8 cellular contexts compared by ENCODE assay signal in the genomic region with DNA sequence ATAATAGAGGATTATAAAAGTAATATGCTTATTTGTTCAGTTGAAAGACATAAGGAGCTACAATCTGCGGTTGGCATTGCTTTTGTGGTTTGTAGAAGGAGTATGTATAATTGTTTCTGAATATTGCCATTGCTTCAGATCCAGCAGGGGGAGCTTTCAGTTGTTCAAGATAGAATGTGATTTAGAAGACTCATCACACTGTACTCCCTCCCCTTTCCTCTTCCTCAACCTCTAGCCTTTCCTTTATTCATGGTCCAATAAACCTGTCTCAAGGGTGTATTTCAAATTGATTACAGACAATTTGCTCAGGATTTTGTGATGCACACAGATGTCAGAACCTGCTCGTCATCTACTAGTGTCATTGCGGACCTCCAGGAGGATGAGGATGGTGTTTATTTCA. TPM values are rescaled to one million over a fixed set of nuclear protein-coding genes. Genes with fewer than 3 reads are reported as not detected.
A peak's percentile ranks its signal among the peaks of the same experiment; 100 is the strongest.
DNase-seq lines count a peak whose midpoint lies in the region; ATAC-seq lines count a peak whose summit lies in the region.

No MANE protein-coding gene starts in this region.

- no peaks in the 10 kb centered on the region for H3K36me3 ChIP-seq in mesendoderm (ENCODE audit: control insufficient read depth, insufficient read depth, low read length)

- no peaks in the 10 kb centered on the region for H3K79me2 ChIP-seq in mesendoderm (ENCODE audit: control insufficient read depth, insufficient read depth, low read length)

- H3K4me2 ChIP-seq in mesendoderm (ENCODE audit: low read length), result no peak overlapping the region

- no peak overlapping the region for H3K9ac ChIP-seq in mesendoderm (ENCODE audit: low read length)

- no peak overlapping the region for H3K4me3 Mint-ChIP-seq in activated CD8-positive, alpha-beta memory T cell treated with anti-CD3 and anti-CD28 coated beads, Interleukin-2, amount 10 ng/mL, durations not matched to agents 7 days and 5 days

- peak; percentile 51 for DNase-seq in activated CD8-positive, alpha-beta memory T cell treated with anti-CD3 and anti-CD28 coated beads, Interleukin-2, amount 10 ng/mL, durations not matched to agents 7 days and 5 days
- DNase-seq in activated CD8-positive, alpha-beta memory T cell treated with anti-CD3 and anti-CD28 coated beads, Interleukin-2, amount 50 U/mL, for 48 hours, result no peak
- DNase-seq in NOMO-1 treated with DMSO at 0.1 percent for 48 hours (lab: John Stamatoyannopoulos, UW; ENCODE audit: unreplicated experiment) (peak; percentile 71), mesendoderm (peak; percentile 66)
- DNase-seq in central memory CD4-positive, alpha-beta T cell, result peak; percentile 32
- DNase-seq in stimulated activated CD4-positive, alpha-beta T cell treated with anti-CD3 and anti-CD28 coated beads, Interleukin-2, amount 100 ng/mL, for 48 hours, result no peak

- no peak overlapping the region for H3K4ac ChIP-seq in mesendoderm (ENCODE audit: low read depth, low read length)

- no peak overlapping the region for H2BK15ac ChIP-seq in mesendoderm (replicated peaks; ENCODE audit: low read depth)

- no peak overlapping the region for H3K56ac ChIP-seq in mesendoderm (ENCODE audit: low read length)

- peaks cover 37% of the 10 kb centered on the region for H3K36me3 Mint-ChIP-seq in activated CD8-positive, alpha-beta memory T cell treated with anti-CD3 and anti-CD28 coated beads, Interleukin-2, amount 10 ng/mL, durations not matched to agents 7 days and 5 days

- H3K27me3 Mint-ChIP-seq in activated CD8-positive, alpha-beta memory T cell treated with anti-CD3 and anti-CD28 coated beads, Interleukin-2, amount 10 ng/mL, durations not matched to agents 7 days and 5 days, result no peaks in the 10 kb centered on the region

- no peaks in the 10 kb centered on the region for H3K9me3 Mint-ChIP-seq in activated CD8-positive, alpha-beta memory T cell treated with anti-CD3 and anti-CD28 coated beads, Interleukin-2, amount 10 ng/mL, durations not matched to agents 7 days and 5 days (ENCODE audit: low read depth)

- H3K27ac ChIP-seq in mesendoderm (ENCODE audit: low read depth, low read length), result no peak overlapping the region

- H2AK5ac ChIP-seq in mesendoderm (ENCODE audit: low read length), result no peak overlapping the region

- no peak overlapping the region for H4K8ac ChIP-seq in mesendoderm (ENCODE audit: low read depth, low read length)

- no peak overlapping the region for H4K5ac ChIP-seq in mesendoderm (ENCODE audit: low read length)

- no peak overlapping the region for H3K23ac ChIP-seq in mesendoderm (ENCODE audit: low read length)

- H3K4me1 ChIP-seq in mesendoderm (ENCODE audit: control insufficient read depth, low read depth, low read length), result no peaks in the 10 kb centered on the region

- peak; percentile 85 for ATAC-seq in activated CD8-positive, alpha-beta memory T cell treated with anti-CD3 and anti-CD28 coated beads, Interleukin-2, amount 10 ng/mL, durations not matched to agents 7 days and 5 days
- ATAC-seq in GM21423 (IDR thresholded peaks at IDR 0.05; ENCODE audit: unreplicated experiment) (peak; percentile 77), HG03575 (IDR thresholded peaks at IDR 0.05; ENCODE audit: extremely low read depth, insufficient number of reproducible peaks, low FRiP score, unreplicated experiment) (peak; percentile 46)

- WGBS in mesendoderm (ENCODE audit: extremely low coverage, insufficient coverage, low lambda C conversion rate), result no CpG with 5 or more reads among the region's 3 CpGs

- H3K18ac ChIP-seq in mesendoderm (ENCODE audit: low read length), result no peak overlapping the region

- H3K79me1 ChIP-seq in mesendoderm (ENCODE audit: low read length), result no peaks in the 10 kb centered on the region

- no peak overlapping the region for H3K4me3 ChIP-seq in mesendoderm (ENCODE audit: low read length)

- peaks cover 29% of the 10 kb centered on the region for H3K4me1 Mint-ChIP-seq in activated CD8-positive, alpha-beta memory T cell treated with anti-CD3 and anti-CD28 coated beads, Interleukin-2, amount 10 ng/mL, durations not matched to agents 7 days and 5 days

- H3K27ac Mint-ChIP-seq in activated CD8-positive, alpha-beta memory T cell treated with anti-CD3 and anti-CD28 coated beads, Interleukin-2, amount 10 ng/mL, durations not matched to agents 7 days and 5 days, result peak overlapping the region; percentile 40

- CTCF ChIA-PET in activated CD8-positive, alpha-beta memory T cell treated with anti-CD3 and anti-CD28 coated beads, Interleukin-2, amount 10 ng/mL, durations not matched to agents 7 days and 5 days (lab: Charles Lee), result interaction anchor here (0.7 to 4.6 kb wide), 16 partner anchors 9 to 223 kb away, joined by 3 to 18 read pairs (median 3); no protein-coding TSS in a partner anchor

- no peak overlapping the region for H2BK5ac ChIP-seq in mesendoderm (ENCODE audit: low read length)

- H3K27me3 ChIP-seq in mesendoderm (ENCODE audit: insufficient read depth, low read length, poor library complexity), result no peaks in the 10 kb centered on the region

- H2BK120ac ChIP-seq in mesendoderm (ENCODE audit: low read depth, low read length), result no peak overlapping the region

RNA-seq across cellular contexts. Expression of gene PRMT3, which starts 9.8 kb away (rescaled TPM):
- total RNA-seq in activated CD8-positive, alpha-beta memory T cell treated with anti-CD3 and anti-CD28 coated beads, Interleukin-2, amount 10 ng/mL, durations not matched to agents 7 days and 5 days, result 10 to 100 TPM; 22.9 to 24.4 TPM
- 27.8 TPM for polyA plus RNA-seq in mesendoderm (2013, experiment 1 of 2)
- polyA plus RNA-seq in mesendoderm (2013, experiment 2 of 2), result 29.1 TPM

RNA-seq across cellular contexts. Expression of gene HTATIP2, which starts 33.8 kb away (rescaled TPM):
- total RNA-seq in activated CD8-positive, alpha-beta memory T cell treated with anti-CD3 and anti-CD28 coated beads, Interleukin-2, amount 10 ng/mL, durations not matched to agents 7 days and 5 days, result 10 to 100 TPM; 42.0 to 44.2 TPM
- 39.4 TPM for polyA plus RNA-seq in mesendoderm (2013, experiment 1 of 2)
- polyA plus RNA-seq in mesendoderm (2013, experiment 2 of 2), result 38.3 TPM

Comparison
In these comparisons a context has a peak if more than half of its experiments do, and no peak if none do; other contexts are left out.
1. DNase-seq: peak in activated CD8-positive, alpha-beta memory T cell treated with anti-CD3 and anti-CD28 coated beads, Interleukin-2, amount 10 ng/mL, durations not matched to agents 7 days and 5 days (single experiment), NOMO-1 treated with DMSO at 0.1 percent for 48 hours (single experiment), central memory CD4-positive, alpha-beta T cell (single experiment) and mesendoderm (single experiment); none in activated CD8-positive, alpha-beta memory T cell treated with anti-CD3 and anti-CD28 coated beads, Interleukin-2, amount 50 U/mL, for 48 hours (single experiment) and stimulated activated CD4-positive, alpha-beta T cell treated with anti-CD3 and anti-CD28 coated beads, Interleukin-2, amount 100 ng/mL, for 48 hours (0 of 2).
2. Peak in every context shown above with its lines, with median percentiles within 50 percentile points of each other: ATAC-seq.